30 cellular contexts compared by ENCODE assay signal in the genomic region with DNA sequence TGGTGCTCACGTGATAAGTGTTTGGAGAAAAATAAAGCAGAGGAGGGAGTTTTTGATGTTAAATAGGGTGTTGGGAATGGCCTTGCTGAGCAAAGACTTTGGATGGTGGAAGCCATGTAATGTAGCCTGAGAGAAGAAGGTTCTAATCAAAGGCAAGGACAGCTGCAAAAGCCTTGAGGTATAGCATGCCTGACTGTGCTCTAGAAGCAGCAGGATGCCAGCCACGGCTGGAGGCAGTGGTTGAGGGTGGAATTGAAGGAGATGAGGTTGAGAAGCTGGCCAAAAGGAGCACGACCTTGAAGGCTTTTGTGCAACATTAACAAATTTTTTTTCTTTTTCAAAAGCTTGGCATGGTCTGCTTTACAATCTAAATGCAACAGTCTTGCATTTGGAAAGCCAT.
"Had no signal": no experiment of that assay in that cellular context is flagged by ENCODE, and none has a peak within 500 bp of the region (broad histone marks: within the 10 kb centered on the region; RNA-seq: fewer than 3 reads in every experiment).

No MANE protein-coding gene starts in this region.

- H3K36me3 Mint-ChIP-seq: activated naive CD8-positive, alpha-beta T cell treated with anti-CD3 and anti-CD28 coated beads for 36 hours; natural killer cell; stimulated activated effector memory CD8-positive, alpha-beta T cell treated with anti-CD3 and anti-CD28 coated beads, Interleukin-12 subunit alpha, Interleukin-12 subunit beta, amount 100 ng/mL, for 72 hours had no signal

- H3K27ac Mint-ChIP-seq: activated naive CD4-positive, alpha-beta T cell treated with anti-CD3 and anti-CD28 coated beads for 36 hours; activated naive CD8-positive, alpha-beta T cell treated with anti-CD3 and anti-CD28 coated beads for 36 hours; activated T-helper 1 cell treated with anti-CD3 and anti-CD28 coated beads, Interleukin-12 subunit alpha, Interleukin-12 subunit beta, Interleukin-2, Interleukin-4 antibody, amounts not matched to agents 30 ng/mL and 10 ng/mL and 1 ng/mL, durations not matched to agents 14 hours and 24 hours and 36 hours; natural killer cell; progenitor cell of endocrine pancreas; stimulated activated effector memory CD8-positive, alpha-beta T cell treated with anti-CD3 and anti-CD28 coated beads, Interleukin-12 subunit alpha, Interleukin-12 subunit beta, amount 100 ng/mL, for 72 hours; stimulated activated naive CD8-positive, alpha-beta T cell treated with anti-CD3 and anti-CD28 coated beads, Interleukin-15, Interleukin-2, amounts not matched to agents 100 ng/mL and 50 ng/mL, for 24 hours; T-helper 2 cell treated with Interferon-gamma antibody and Interleukin-4, amounts not matched to agents 5 μg/mL and 100 μg/mL, for 36 hours had no signal

- H3K27me3 Mint-ChIP-seq: progenitor cell of endocrine pancreas had no signal

- ATAC-seq: body of pancreas, gastroesophageal sphincter, left lobe of liver, lower lobe of right lung, right lobe of liver, upper lobe of right lung had no signal

- H3K9me3 Mint-ChIP-seq: activated naive CD4-positive, alpha-beta T cell treated with anti-CD3 and anti-CD28 coated beads for 36 hours; activated naive CD8-positive, alpha-beta T cell treated with anti-CD3 and anti-CD28 coated beads for 36 hours; activated T-helper 1 cell treated with anti-CD3 and anti-CD28 coated beads, Interleukin-12 subunit alpha, Interleukin-12 subunit beta, Interleukin-2, Interleukin-4 antibody, amounts not matched to agents 30 ng/mL and 10 ng/mL and 1 ng/mL, durations not matched to agents 14 hours and 24 hours and 36 hours; natural killer cell; stimulated activated effector memory CD8-positive, alpha-beta T cell treated with anti-CD3 and anti-CD28 coated beads, Interleukin-12 subunit alpha, Interleukin-12 subunit beta, amount 100 ng/mL, for 72 hours; stimulated activated naive CD8-positive, alpha-beta T cell treated with anti-CD3 and anti-CD28 coated beads, Interleukin-15, Interleukin-2, amounts not matched to agents 100 ng/mL and 50 ng/mL, for 24 hours; T-helper 2 cell treated with Interferon-gamma antibody and Interleukin-4, amounts not matched to agents 5 μg/mL and 100 μg/mL, for 36 hours had no signal

- H3K4me3 ChIP-seq: adrenal gland, body of pancreas, gastroesophageal sphincter, lower lobe of right lung, ovary, right lobe of liver, skin epidermis, thyroid gland, upper lobe of right lung had no signal

- H3K27me3 ChIP-seq: adrenal gland, body of pancreas, gastroesophageal sphincter, neutrophil, ovary, right lobe of liver, thyroid gland, upper lobe of right lung had no signal

- H3K9me3 ChIP-seq: adrenal gland, body of pancreas, gastroesophageal sphincter, lower lobe of right lung, neutrophil, ovary, right lobe of liver, thyroid gland, upper lobe of right lung had no signal

- H3K4me3 Mint-ChIP-seq: activated naive CD4-positive, alpha-beta T cell treated with anti-CD3 and anti-CD28 coated beads for 36 hours; activated naive CD8-positive, alpha-beta T cell treated with anti-CD3 and anti-CD28 coated beads for 36 hours; activated T-helper 1 cell treated with anti-CD3 and anti-CD28 coated beads, Interleukin-12 subunit alpha, Interleukin-12 subunit beta, Interleukin-2, Interleukin-4 antibody, amounts not matched to agents 30 ng/mL and 10 ng/mL and 1 ng/mL, durations not matched to agents 14 hours and 24 hours and 36 hours; natural killer cell; stimulated activated effector memory CD8-positive, alpha-beta T cell treated with anti-CD3 and anti-CD28 coated beads, Interleukin-12 subunit alpha, Interleukin-12 subunit beta, amount 100 ng/mL, for 72 hours; stimulated activated naive CD8-positive, alpha-beta T cell treated with anti-CD3 and anti-CD28 coated beads, Interleukin-15, Interleukin-2, amounts not matched to agents 100 ng/mL and 50 ng/mL, for 24 hours; T-helper 2 cell treated with Interferon-gamma antibody and Interleukin-4, amounts not matched to agents 5 μg/mL and 100 μg/mL, for 36 hours had no signal

- DNase-seq: activated CD4-positive, alpha-beta T cell treated with anti-CD3 and anti-CD28 coated beads for 4 hours; activated CD4-positive, alpha-beta T cell treated with anti-CD3 and anti-CD28 coated beads, Interleukin-2, amount 50 U/mL, for 4 hours; activated effector memory CD4-positive, alpha-beta T cell treated with anti-CD3 and anti-CD28 coated beads, Interleukin-2, amount 50 U/mL, for 16 hours; activated naive CD4-positive, alpha-beta T cell treated with anti-CD3 and anti-CD28 coated beads for 36 hours; adrenal gland; aorta; body of pancreas; effector CD8-positive, alpha-beta T cell; hippocampal formation; kidney glomerular epithelial cell; lower lobe of right lung; mesenchymal stem cell; natural killer cell; ovary; right lobe of liver; stimulated activated CD4-positive, alpha-beta T cell treated with anti-CD3 and anti-CD28 coated beads, Interleukin-12 subunit alpha, Interleukin-12 subunit beta, amount 100 ng/mL, for 4 hours; stimulated activated CD4-positive, alpha-beta T cell treated with anti-CD3 and anti-CD28 coated beads, Interleukin-4, amount 100 ng/mL, for 1 hour; thyroid gland; upper lobe of right lung had no signal

- H3K4me1 ChIP-seq: adrenal gland, gastroesophageal sphincter, thyroid gland, upper lobe of right lung had no signal

- H3K36me3 ChIP-seq: adrenal gland, gastroesophageal sphincter, lower lobe of right lung, neutrophil, ovary, right lobe of liver, thyroid gland, upper lobe of right lung had no signal

- H3K27ac ChIP-seq: adrenal gland, body of pancreas, epithelial cell of prostate, gastroesophageal sphincter, lower lobe of right lung, neutrophil, ovary, right lobe of liver, skin epidermis, thyroid gland, upper lobe of right lung had no signal
